ENCODE assay signal across 9 cellular contexts in the genomic region with DNA sequence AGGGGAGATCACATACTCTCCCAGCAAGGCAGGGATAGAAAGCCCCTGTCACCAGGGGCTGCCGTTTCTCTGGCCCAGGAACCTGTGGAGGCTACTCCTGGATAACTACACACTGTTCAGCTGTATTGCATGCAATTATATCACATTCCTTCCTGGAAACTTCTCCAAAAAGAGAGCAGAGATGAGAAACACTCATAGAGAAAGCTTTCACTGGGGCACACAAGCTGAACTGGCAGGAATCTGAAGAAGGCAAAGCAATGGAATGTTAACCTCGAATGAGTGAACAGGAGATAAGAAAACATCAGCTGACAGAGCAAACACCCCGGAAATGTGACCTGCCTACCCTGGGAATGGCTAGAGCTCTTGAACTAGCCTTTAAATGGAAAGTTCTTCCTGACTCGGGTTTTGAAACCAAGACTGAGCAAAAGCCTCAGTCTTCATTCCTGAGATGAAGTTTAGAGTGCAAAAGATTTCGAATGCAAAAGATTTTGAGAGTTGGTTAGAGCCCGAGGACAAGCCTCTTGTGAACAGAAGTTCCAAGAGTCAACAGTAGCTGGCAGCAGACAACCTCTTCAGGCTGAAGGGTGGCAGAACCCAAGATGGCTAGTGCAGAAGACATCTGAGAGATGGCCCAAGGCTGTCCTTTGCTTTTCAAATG. TPM values are rescaled to one million over a fixed set of nuclear protein-coding genes. Genes with fewer than 3 reads are reported as not detected.
DNase-seq lines count a peak whose midpoint lies in the region; ATAC-seq, FAIRE-seq and TF ChIP-seq lines count a peak whose summit lies in the region.
"Had no signal": no experiment of that assay in that cellular context is flagged by ENCODE, and none has a peak within 500 bp of the region (broad histone marks: within the 10 kb centered on the region; RNA-seq: fewer than 3 reads in every experiment).

No MANE protein-coding gene starts in this region.

- H3K4me1 ChIP-seq in smooth muscle cell (ENCODE audit: low read depth), result peaks cover 25% of the 10 kb centered on the region

- no peak overlapping the region for H3K4me3 ChIP-seq in smooth muscle cell

- H2AFZ ChIP-seq in smooth muscle cell (ENCODE audit: low read depth), result peak overlapping the region; percentile 20

- H3K4me2 ChIP-seq in smooth muscle cell, result peak overlapping the region; percentile 70

- H3K9ac ChIP-seq in smooth muscle cell (ENCODE audit: low read depth), result peak overlapping the region; percentile 81

- H3K27ac ChIP-seq in smooth muscle cell (ENCODE audit: low read depth), result peak overlapping the region; percentile 96

- H3K79me2 ChIP-seq in smooth muscle cell (ENCODE audit: low read depth), result no peaks in the 10 kb centered on the region

- DNase-seq in RCC 7860 (ENCODE audit: low spot score), result peak; percentile 97
- DNase-seq in foreskin melanocyte, result peak; percentile 68
- no peak for DNase-seq in smooth muscle cell (lab: John Stamatoyannopoulos, UW; ENCODE audit: unreplicated experiment)
- no peak for DNase-seq in NCI-H2029 treated with DMSO at 0.1 percent for 48 hours (lab: John Stamatoyannopoulos, UW)
- no peak for DNase-seq in midbrain (lab: John Stamatoyannopoulos, UW)
- DNase-seq: activated B cell treated with CpG ODN at 0.5 μM for 24 hours had no signal

- H3K27me3 ChIP-seq in smooth muscle cell (ENCODE audit: low read depth), result no peaks in the 10 kb centered on the region

- H4K20me1 ChIP-seq in smooth muscle cell (ENCODE audit: low read depth), result no peaks in the 10 kb centered on the region

- H3F3A ChIP-seq in smooth muscle cell (ENCODE audit: low read depth), result peaks cover 15% of the 10 kb centered on the region

- 28% methylated on average over 6 of the region's 6 CpGs for WGBS in smooth muscle cell (ENCODE audit: low lambda C conversion rate)

- FAIRE-seq in RCC 7860 (lab: Jason Lieb, UNC), result peak; percentile 95

- ATAC-seq in GM19351 (IDR thresholded peaks at IDR 0.05; ENCODE audit: unreplicated experiment) (peak; percentile 46), HG02970 (IDR thresholded peaks at IDR 0.05; ENCODE audit: low FRiP score, unreplicated experiment) (no peak), HG03280 (IDR thresholded peaks at IDR 0.05; ENCODE audit: unreplicated experiment) (no peak)

- no peaks in the 10 kb centered on the region for H3K36me3 ChIP-seq in smooth muscle cell (ENCODE audit: low read depth)

- peak; percentile 51 for TF ChIP-seq CTCF in smooth muscle cell (IDR thresholded peaks at IDR 0.05; ENCODE audit: borderline replicate concordance, insufficient read depth, poor library complexity, severe bottlenecking)

- no peaks in the 10 kb centered on the region for H3K9me3 ChIP-seq in smooth muscle cell (replicated peaks; ENCODE audit: low read depth)

RNA-seq across cellular contexts. Expression of a gene that starts 32.3 kb away (rescaled TPM):
- 440 and 450 TPM in 2 replicates for total RNA-seq in smooth muscle cell
- polyA plus RNA-seq in smooth muscle cell, result 1,412 and 1,766 TPM in 2 replicates
- total RNA-seq: activated B cell treated with CpG ODN at 0.5 μM for 24 hours had no signal

Comparison
In these comparisons a context has a peak if more than half of its experiments do, and no peak if none do; other contexts are left out.
1. DNase-seq: peak in RCC 7860 (single experiment) and foreskin melanocyte (single experiment); none in smooth muscle cell (single experiment), NCI-H2029 treated with DMSO at 0.1 percent for 48 hours (single experiment) and midbrain (single experiment).